8 cellular contexts compared by ENCODE assay signal in the genomic region with DNA sequence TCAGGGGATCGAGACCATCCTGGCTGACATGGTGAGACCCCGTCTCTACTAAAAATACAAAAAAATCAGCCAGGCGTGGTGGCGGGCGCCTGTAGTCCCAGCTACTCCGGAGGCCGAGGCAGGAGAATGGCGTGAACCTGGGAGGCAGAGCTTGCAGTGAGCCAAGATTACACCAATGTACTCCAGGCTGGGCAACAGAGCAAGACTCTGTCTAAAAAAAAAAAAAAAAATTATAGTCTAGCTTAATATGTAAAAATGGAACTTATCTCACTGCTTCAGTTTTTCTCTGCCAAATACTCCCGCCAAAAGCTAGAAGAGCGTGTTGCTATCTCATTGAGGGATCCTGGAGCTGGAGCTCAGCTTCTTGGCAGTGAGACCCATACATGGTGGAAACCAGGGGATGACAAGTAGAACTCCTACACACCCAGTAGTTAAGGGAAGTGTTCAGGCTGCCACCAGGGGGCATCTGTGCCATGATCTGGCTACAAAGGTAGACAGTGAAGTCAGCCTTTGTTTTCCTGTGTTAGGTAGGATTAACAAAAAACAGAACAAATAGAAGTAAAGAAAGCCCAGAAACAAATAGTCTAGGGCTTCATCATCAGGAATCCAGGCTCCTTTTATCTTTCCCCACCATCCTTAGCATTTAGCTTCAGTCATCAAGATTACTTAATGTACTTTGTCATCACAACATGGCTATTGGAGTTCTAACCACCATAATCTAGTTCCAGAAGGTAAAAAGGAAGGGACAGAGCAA. TPM values are rescaled to one million over a fixed set of nuclear protein-coding genes. Genes with fewer than 3 reads are reported as not detected.
A peak's percentile ranks its signal among the peaks of the same experiment; 100 is the strongest.
DNase-seq lines count a peak whose midpoint lies in the region; ATAC-seq and TF ChIP-seq lines count a peak whose summit lies in the region.

No MANE protein-coding gene starts in this region.

- peak; percentile 88 for DNase-seq in GM12865 (ENCODE audit: low read depth)
- peak; percentile 82 for DNase-seq in NCI-H82 (lab: John Stamatoyannopoulos, UW)
- DNase-seq in activated CD4-positive, alpha-beta memory T cell treated with anti-CD3 and anti-CD28 coated beads for 36 hours = peak; percentile 92
- peak; percentile 78 for DNase-seq in effector CD8-positive, alpha-beta T cell (lab: John Stamatoyannopoulos, UW)
- DNase-seq in medulla oblongata (ENCODE audit: extremely low spot score) = peak; percentile 90
- DNase-seq in stimulated activated CD8-positive, alpha-beta memory T cell treated with anti-CD3 and anti-CD28 coated beads, Interleukin-15, amount 100 ng/mL, for 48 hours (ENCODE audit: low read depth in 2 of 2) = peak; percentile 72

- H3K4me3 ChIP-seq in GM12865 (ENCODE audit: low read depth, low read length) = no peak overlapping the region

- intact Hi-C loops in activated CD4-positive, alpha-beta memory T cell treated with anti-CD3 and anti-CD28 coated beads for 36 hours (cut with micrococcal nuclease) = loop anchor here (1.0 to 5.0 kb wide), 5 partner anchors 33 to 225 kb away; partner anchors contain the start of genes GLIPR2 and OR2S2

- H3K36me3 Mint-ChIP-seq in activated CD4-positive, alpha-beta memory T cell treated with anti-CD3 and anti-CD28 coated beads for 36 hours = no peaks in the 10 kb centered on the region

- no peak overlapping the region for H3K27ac Mint-ChIP-seq in activated CD4-positive, alpha-beta memory T cell treated with anti-CD3 and anti-CD28 coated beads for 36 hours

- no peaks in the 10 kb centered on the region for H3K9me3 Mint-ChIP-seq in activated CD4-positive, alpha-beta memory T cell treated with anti-CD3 and anti-CD28 coated beads for 36 hours

- CTCF ChIA-PET in activated CD4-positive, alpha-beta memory T cell treated with anti-CD3 and anti-CD28 coated beads for 36 hours (lab: Charles Lee) = interaction anchor here (0.6 to 11.8 kb wide), 44 partner anchors 8 to 304 kb away, joined by 3 to 341 read pairs (median 5); partner anchors contain the start of genes CCIN, CLTA and GLIPR2

- H3K4me1 Mint-ChIP-seq in activated CD4-positive, alpha-beta memory T cell treated with anti-CD3 and anti-CD28 coated beads for 36 hours (ENCODE audit: low read depth) = peaks cover 8% of the 10 kb centered on the region

- H3K27me3 Mint-ChIP-seq in activated CD4-positive, alpha-beta memory T cell treated with anti-CD3 and anti-CD28 coated beads for 36 hours = no peaks in the 10 kb centered on the region

- peak; percentile 89 for TF ChIP-seq CTCF in GM12865 (IDR thresholded peaks at IDR 0.05; ENCODE audit: insufficient read depth, low read depth, low read length, missing control alignments)

- H3K4me3 Mint-ChIP-seq in activated CD4-positive, alpha-beta memory T cell treated with anti-CD3 and anti-CD28 coated beads for 36 hours = no peak overlapping the region

- ATAC-seq in HG03439 (IDR thresholded peaks at IDR 0.05; ENCODE audit: unreplicated experiment) = peak; percentile 73
- ATAC-seq in GM19455 (IDR thresholded peaks at IDR 0.05; ENCODE audit: unreplicated experiment) = no peak

- POLR2A ChIA-PET in activated CD4-positive, alpha-beta memory T cell treated with anti-CD3 and anti-CD28 coated beads for 36 hours (lab: Charles Lee) = interaction anchor here (0.6 to 1.2 kb wide), 2 partner anchors 71 to 88 kb away, joined by 3 to 12 read pairs; partner anchors contain the start of gene CLTA

RNA-seq across cellular contexts. Expression of gene GLIPR2, which starts 33.6 kb away (rescaled TPM):
- 10 to 100 TPM; 24.7 to 25.8 TPM for total RNA-seq in activated CD4-positive, alpha-beta memory T cell treated with anti-CD3 and anti-CD28 coated beads for 36 hours
